ENCODE assay signal across 13 cellular contexts in the genomic region with DNA sequence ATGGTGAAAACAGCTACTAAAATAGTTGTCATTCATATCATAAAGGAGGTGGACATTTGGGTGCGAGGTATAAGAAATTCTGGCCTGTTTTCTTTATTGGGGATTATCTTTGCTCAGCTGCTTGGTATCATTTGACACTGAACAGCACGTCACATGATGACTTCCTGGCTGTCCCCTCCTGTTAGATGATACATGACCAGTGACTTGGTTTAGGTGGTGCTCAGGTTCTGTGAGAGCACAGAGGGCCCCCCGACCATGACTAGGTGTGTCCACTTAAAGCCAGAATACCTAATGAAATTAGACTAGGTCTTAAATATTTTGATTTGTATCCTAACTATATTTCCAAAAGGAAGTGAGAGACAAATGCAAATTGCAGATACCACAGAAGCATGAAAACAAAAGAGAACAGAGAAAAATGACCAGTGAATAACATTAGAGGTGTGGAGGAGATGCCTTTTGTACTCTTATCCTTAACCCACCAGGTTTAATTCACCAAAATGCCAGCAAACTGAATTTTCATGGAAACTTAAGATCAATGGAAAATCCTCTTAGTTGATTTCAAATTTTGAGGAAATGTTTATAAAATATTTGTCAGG. TPM values are rescaled to one million over a fixed set of nuclear protein-coding genes. Genes with fewer than 3 reads are reported as not detected.
DNase-seq lines count a peak whose midpoint lies in the region; ATAC-seq and TF ChIP-seq lines count a peak whose summit lies in the region.
"Had no signal": no experiment of that assay in that cellular context is flagged by ENCODE, and none has a peak within 500 bp of the region (broad histone marks: within the 10 kb centered on the region; RNA-seq: fewer than 3 reads in every experiment).

No MANE protein-coding gene starts in this region.

- peaks cover 14 to 21% (median 19%) of the 10 kb centered on the region in 4 donors for H3K4me1 Mint-ChIP-seq in naive thymus-derived CD8-positive, alpha-beta T cell

- H3K4me3 ChIP-seq in BE2C (ENCODE audit: low read depth, low read length) = no peak overlapping the region
- H3K4me3 ChIP-seq: lung, ovary had no signal

- peaks cover 0 to 76% (median 18%) of the 10 kb centered on the region in 3 donors for H3K36me3 Mint-ChIP-seq in naive thymus-derived CD8-positive, alpha-beta T cell

- H3K27ac Mint-ChIP-seq in naive thymus-derived CD8-positive, alpha-beta T cell = peak overlapping the region in 6 of 10 donors; percentile 19 to 77 (median 61)

- H3K36me3 ChIP-seq in BE2C = no peaks in the 10 kb centered on the region; the same call in 1 of the 2 replicates
- H3K36me3 ChIP-seq: ovary had no signal

- no peaks in the 10 kb centered on the region for H3K9me3 Mint-ChIP-seq in naive thymus-derived CD8-positive, alpha-beta T cell
- H3K9me3 Mint-ChIP-seq: CD8-positive, alpha-beta memory T cell had no signal

- POLR2A ChIA-PET in naive thymus-derived CD8-positive, alpha-beta T cell (lab: Charles Lee) = no interaction called here

- no peak for TF ChIP-seq CTCF in BE2C (IDR thresholded peaks at IDR 0.05; ENCODE audit: low read depth, low read length)

- ATAC-seq in GM18868 (IDR thresholded peaks at IDR 0.05; ENCODE audit: unreplicated experiment) = peak; percentile 57
- ATAC-seq in GM21723 (IDR thresholded peaks at IDR 0.05; ENCODE audit: unreplicated experiment) = peak; percentile 72
- ATAC-seq in HG03432 (IDR thresholded peaks at IDR 0.05; ENCODE audit: unreplicated experiment) = peak; percentile 78
- ATAC-seq in naive thymus-derived CD8-positive, alpha-beta T cell = no peak

- H3K27me3 ChIP-seq in BE2C = no peaks in the 10 kb centered on the region
- H3K27me3 ChIP-seq: ovary had no signal

- H3K27me3 Mint-ChIP-seq in naive thymus-derived CD8-positive, alpha-beta T cell = no peaks in the 10 kb centered on the region
- H3K27me3 Mint-ChIP-seq: CD8-positive, alpha-beta memory T cell had no signal

- no peak for DNase-seq in naive thymus-derived CD8-positive, alpha-beta T cell
- DNase-seq in BE2C = no peak
- no peak for DNase-seq in activated effector memory CD4-positive, alpha-beta T cell treated with Interleukin-2 at 50 U/mL for 16 hours
- DNase-seq in stimulated activated naive CD4-positive, alpha-beta T cell treated with Interleukin-2 at 50 U/mL for 16 hours (lab: John Stamatoyannopoulos, UW) = no peak
- DNase-seq: CD8-positive, alpha-beta memory T cell; hypothalamus; NCI-H446; ovary had no signal

- no peaks in the 10 kb centered on the region for H3K9me3 ChIP-seq in BE2C
- H3K9me3 ChIP-seq: ovary had no signal

- H3K4me3 Mint-ChIP-seq in naive thymus-derived CD8-positive, alpha-beta T cell = no peak overlapping the region
- H3K4me3 Mint-ChIP-seq: CD8-positive, alpha-beta memory T cell had no signal

- H3K4me1 ChIP-seq in BE2C = no peaks in the 10 kb centered on the region

RNA-seq across cellular contexts. Expression of a gene that starts 50.6 kb away (rescaled TPM):
- not detected for total RNA-seq in naive thymus-derived CD8-positive, alpha-beta T cell
- not detected for polyA plus RNA-seq in naive thymus-derived CD8-positive, alpha-beta T cell
- not detected for polyA plus RNA-seq in BE2C (2012; ENCODE audit: insufficient read depth, insufficient read length, low read depth)
- total RNA-seq: CD8-positive, alpha-beta memory T cell; lung; M059J; ovary had no signal
- polyA plus RNA-seq: CD8-positive, alpha-beta memory T cell; ovary had no signal

Comparison
In these comparisons a context has a peak if more than half of its experiments do, and no peak if none do; other contexts are left out.
1. ATAC-seq: peak in GM18868 (single experiment), GM21723 (single experiment) and HG03432 (single experiment); none in naive thymus-derived CD8-positive, alpha-beta T cell (0 of 2).